Comparison of ENCODE assay signal across 18 cellular contexts in genomic region chr19:12546903-12547302, GRCh38.
"Had no signal": no experiment of that assay in that cellular context is flagged by ENCODE, and none has a peak within 500 bp of the region (broad histone marks: within the 10 kb centered on the region; RNA-seq: fewer than 3 reads in every experiment).

No MANE protein-coding gene starts in this region.

- H3K36me3 ChIP-seq: right atrium auricular region had no signal

- H3K27me3 ChIP-seq: right atrium auricular region had no signal

- H3K4me3 ChIP-seq: lung, right atrium auricular region, skin epidermis had no signal

- DNase-seq: activated CD4-positive, alpha-beta T cell treated with anti-CD3 and anti-CD28 coated beads, Interleukin-2, amount 50 U/mL, for 48 hours; activated CD4-positive, CD25-positive, alpha-beta regulatory T cell treated with anti-CD3 and anti-CD28 coated beads, Interleukin-2, amount 50 U/mL, for 72 hours; activated CD8-positive, alpha-beta memory T cell treated with anti-CD3 and anti-CD28 coated beads, Interleukin-2, amount 50 U/mL, for 48 hours; activated naive CD4-positive, alpha-beta T cell; left colon; midbrain; occipital lobe; stimulated activated CD4-positive, alpha-beta T cell treated with anti-CD3 and anti-CD28 coated beads, Interleukin-15, amount 100 ng/mL, for 24 hours; stimulated activated CD4-positive, alpha-beta T cell treated with anti-CD3 and anti-CD28 coated beads, Interleukin-4, amount 100 ng/mL, for 1 hour; stimulated activated naive CD8-positive, alpha-beta T cell treated with anti-CD3 and anti-CD28 coated beads, Interleukin-15, Interleukin-2, amounts not matched to agents 100 U/mL and 50 U/mL, for 24 hours; SW 1271; trophoblast cell had no signal

- ATAC-seq: esophagus mucosa; left colon; stimulated activated naive CD8-positive, alpha-beta T cell treated with anti-CD3 and anti-CD28 coated beads, Interleukin-15, Interleukin-2, amounts not matched to agents 100 U/mL and 50 U/mL, for 24 hours had no signal

- H3K27me3 Mint-ChIP-seq: progenitor cell of endocrine pancreas had no signal

- H3K27ac ChIP-seq: right atrium auricular region, skin epidermis had no signal

- H3K4me3 Mint-ChIP-seq: activated T-helper 1 cell treated with anti-CD3 and anti-CD28 coated beads, Interleukin-12 subunit alpha, Interleukin-12 subunit beta, Interleukin-2, Interleukin-4 antibody, amounts not matched to agents 30 ng/mL and 10 ng/mL and 1 ng/mL, durations not matched to agents 14 hours and 24 hours and 36 hours had no signal

- H3K27ac Mint-ChIP-seq: activated T-helper 1 cell treated with anti-CD3 and anti-CD28 coated beads, Interleukin-12 subunit alpha, Interleukin-12 subunit beta, Interleukin-2, Interleukin-4 antibody, amounts not matched to agents 30 ng/mL and 10 ng/mL and 1 ng/mL, durations not matched to agents 14 hours and 24 hours and 36 hours had no signal

- H3K9me3 ChIP-seq: right atrium auricular region had no signal
